Comparison of ENCODE assay signal across 25 cellular contexts in the genomic region with DNA sequence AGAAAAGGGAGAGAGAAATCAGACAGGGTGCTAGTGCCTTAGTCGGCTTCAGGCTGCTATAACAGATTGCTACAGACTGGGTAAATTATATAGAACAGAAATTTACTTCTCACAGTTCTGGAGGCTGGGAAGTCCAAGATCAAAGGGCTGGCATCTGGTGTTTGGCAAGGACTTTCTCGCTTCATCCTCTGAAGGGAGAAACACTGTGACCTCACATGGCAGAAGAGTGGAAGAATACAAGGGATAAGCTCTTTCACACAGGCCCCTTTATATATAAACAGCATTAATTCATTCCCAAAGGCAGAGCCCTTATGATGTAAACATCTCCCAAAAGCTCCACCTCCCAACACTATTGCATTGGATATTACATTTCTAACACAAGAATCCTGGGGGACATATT.
DNase-seq lines count a peak whose midpoint lies in the region; ATAC-seq and TF ChIP-seq lines count a peak whose summit lies in the region.
"Had no signal": no experiment of that assay in that cellular context is flagged by ENCODE, and none has a peak within 500 bp of the region (broad histone marks: within the 10 kb centered on the region; RNA-seq: fewer than 3 reads in every experiment).

No MANE protein-coding gene starts in this region.

- H3K4me3 Mint-ChIP-seq in chondrocyte (ENCODE audit: unreplicated experiment), result no peak overlapping the region
- no peak overlapping the region for H3K4me3 Mint-ChIP-seq in naive thymus-derived CD8-positive, alpha-beta T cell
- H3K4me3 Mint-ChIP-seq: CD14-positive monocyte; CD4-positive, alpha-beta memory T cell; CD4-positive, CD25-positive, alpha-beta regulatory T cell; CD8-positive, alpha-beta memory T cell had no signal

- POLR2A ChIA-PET in Panc1 (lab: Charles Lee), result no interaction called here
- POLR2A ChIA-PET in naive thymus-derived CD8-positive, alpha-beta T cell (lab: Charles Lee), result no interaction called here

- H3K9me3 Mint-ChIP-seq in chondrocyte (ENCODE audit: low read depth), result no peaks in the 10 kb centered on the region
- no peaks in the 10 kb centered on the region for H3K9me3 Mint-ChIP-seq in naive thymus-derived CD8-positive, alpha-beta T cell
- H3K9me3 Mint-ChIP-seq: CD4-positive, alpha-beta memory T cell; CD4-positive, CD25-positive, alpha-beta regulatory T cell; CD8-positive, alpha-beta memory T cell had no signal

- CTCF ChIA-PET in Panc1 (lab: Charles Lee), result no interaction called here

- in situ Hi-C loops in Panc1 (cut with HindIII; ENCODE audit: low pct_unique_long_range_greater_than_20kb, low sequenced_read_pairs), result no loop called here

- no peaks in the 10 kb centered on the region for H3K9me3 ChIP-seq in Panc1 (ENCODE audit: control insufficient read depth, insufficient read depth, low read depth, low read length)
- H3K9me3 ChIP-seq: BE2C, BLaER1 had no signal

- H3K4me1 Mint-ChIP-seq in chondrocyte (ENCODE audit: low read depth), result peaks cover 27% of the 10 kb centered on the region
- peaks cover 5 to 19% (median 12%) of the 10 kb centered on the region in 4 donors for H3K4me1 Mint-ChIP-seq in naive thymus-derived CD8-positive, alpha-beta T cell

- ATAC-seq in Panc1, result no peak
- ATAC-seq in naive thymus-derived CD8-positive, alpha-beta T cell, result no peak
- no peak for ATAC-seq in HG02571 (IDR thresholded peaks at IDR 0.05; ENCODE audit: unreplicated experiment)
- ATAC-seq: GM12878 had no signal

- H3K36me3 Mint-ChIP-seq in chondrocyte (ENCODE audit: low read depth), result no peaks in the 10 kb centered on the region
- H3K36me3 Mint-ChIP-seq in naive thymus-derived CD8-positive, alpha-beta T cell, result no peaks in the 10 kb centered on the region
- H3K36me3 Mint-ChIP-seq: CD14-positive monocyte; CD4-positive, alpha-beta memory T cell; CD4-positive, CD25-positive, alpha-beta regulatory T cell; CD8-positive, alpha-beta memory T cell had no signal

- peak overlapping the region; percentile 25 for H3K27ac Mint-ChIP-seq in chondrocyte (ENCODE audit: unreplicated experiment)
- H3K27ac Mint-ChIP-seq in naive thymus-derived CD8-positive, alpha-beta T cell, result no peak overlapping the region
- H3K27ac Mint-ChIP-seq: CD14-positive monocyte; CD4-positive, alpha-beta memory T cell; CD4-positive, CD25-positive, alpha-beta regulatory T cell; CD8-positive, alpha-beta memory T cell had no signal

- TF ChIP-seq CTCF in Panc1 (IDR thresholded peaks at IDR 0.05) (peak; percentile 12; the same call in 1 of the 2 replicates), chondrocyte (IDR thresholded peaks at IDR 0.05) (no peak)

- no peak overlapping the region for H3K27ac ChIP-seq in Panc1 (ENCODE audit: low read length)
- H3K27ac ChIP-seq: BLaER1 had no signal

- DNase-seq in Panc1 (ENCODE audit: low read depth, low spot score) (no peak), chondrocyte (ENCODE audit: low spot score) (no peak), islet precursor cell (peak; percentile 7), cardiac septum (ENCODE audit: low spot score) (no peak)
- DNase-seq in activated CD4-positive, alpha-beta T cell treated with anti-CD3 and anti-CD28 coated beads for 4 hours, result no peak
- DNase-seq in naive thymus-derived CD8-positive, alpha-beta T cell, result no peak
- DNase-seq: 8988T; ACHN; BE2C; C1 segment of cervical spinal cord; CD4-positive, alpha-beta memory T cell; CD4-positive, CD25-positive, alpha-beta regulatory T cell; CD8-positive, alpha-beta memory T cell; COR-L47; DMS 273 treated with DMSO at 0.1 percent for 48 hours; DMS153; DMS53; DMS79; DND-41; EL; GDM1 had no signal

- intact Hi-C loops in Panc1 (cut with micrococcal nuclease; ENCODE audit: unreplicated experiment) (no loop called here), cardiac septum (cut with DNase I) (no loop called here)

- peaks cover 3% of the 10 kb centered on the region; the same call in 1 of the 2 replicates for H3K4me1 ChIP-seq in Panc1 (ENCODE audit: control insufficient read depth, insufficient read depth, low read length)
- H3K4me1 ChIP-seq: BE2C had no signal

- 0 out of 2 replicates have a peak, but pooled peaks cover 3% of the 10 kb centered on the region for H3K27me3 ChIP-seq in Panc1 (ENCODE audit: control insufficient read depth, insufficient read depth, low read length)
- H3K27me3 ChIP-seq: BLaER1 had no signal

- no peaks in the 10 kb centered on the region for H3K27me3 Mint-ChIP-seq in chondrocyte (ENCODE audit: low read depth)
- peaks cover 19 to 30% (median 29%) of the 10 kb centered on the region in 5 donors for H3K27me3 Mint-ChIP-seq in naive thymus-derived CD8-positive, alpha-beta T cell

- BruUV-seq in Panc1 (replicated peaks; lab: Mats Ljungman, UMichigan), result no TSS peak

- no peak overlapping the region for H3K4me3 ChIP-seq in Panc1 (ENCODE audit: low read depth in 2 of 2, low read length in 2 of 2)
- H3K4me3 ChIP-seq: BLaER1, GM12878 had no signal

- H3K36me3 ChIP-seq in Panc1 (ENCODE audit: control insufficient read depth, insufficient read depth, low read length), result no peaks in the 10 kb centered on the region
- H3K36me3 ChIP-seq: BE2C, BLaER1 had no signal
